In the genomic region with DNA sequence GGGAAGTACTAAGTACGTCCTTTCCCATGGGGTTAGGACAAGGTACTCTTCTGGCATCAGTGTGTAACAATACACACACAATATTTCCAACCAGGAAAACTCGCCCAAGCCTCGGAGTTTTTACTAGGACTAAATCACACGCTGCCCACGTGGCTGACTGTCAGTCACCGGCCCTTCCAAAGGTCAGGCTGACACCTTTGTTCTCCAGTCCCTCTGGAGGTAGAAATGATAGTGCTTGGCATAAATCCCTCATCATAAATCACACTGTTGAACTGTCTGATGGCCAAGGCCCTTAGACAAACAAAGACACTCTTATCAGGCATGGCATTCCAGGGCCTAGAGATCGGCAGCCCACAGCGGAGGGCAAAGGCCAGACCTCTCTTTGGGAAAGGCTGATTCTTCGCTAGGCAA, we compare ENCODE assay signal across 24 cellular contexts. TPM values are rescaled to one million over a fixed set of nuclear protein-coding genes. Genes with fewer than 3 reads are reported as not detected.
DNase-seq lines count a peak whose midpoint lies in the region; ATAC-seq, FAIRE-seq and TF ChIP-seq lines count a peak whose summit lies in the region.
"Had no signal": no experiment of that assay in that cellular context is flagged by ENCODE, and none has a peak within 500 bp of the region (broad histone marks: within the 10 kb centered on the region; RNA-seq: fewer than 3 reads in every experiment).

No MANE protein-coding gene starts in this region.

- H3K27me3 ChIP-seq in small intestine (ENCODE audit: control insufficient read depth in 2 of 2, insufficient read depth in 2 of 2, low read length in 2 of 2), result no peaks in the 10 kb centered on the region
- no peaks in the 10 kb centered on the region for H3K27me3 ChIP-seq in WERI-Rb-1 (ENCODE audit: insufficient read depth, low read depth, severe bottlenecking)

- TF ChIP-seq CTCF in WERI-Rb-1 (IDR thresholded peaks at IDR 0.05; ENCODE audit: low read depth, low read length), result no peak

- H3K36me3 ChIP-seq in small intestine (ENCODE audit: control insufficient read depth in 2 of 2, insufficient read depth in 2 of 2, low read length in 2 of 2) (peaks cover 0 to 4% of the 10 kb centered on the region in 2 donors), WERI-Rb-1 (no peaks in the 10 kb centered on the region)
- H3K36me3 ChIP-seq: thoracic aorta had no signal

- peak overlapping the region; percentile 39 to 72 for H3K27ac ChIP-seq in small intestine (ENCODE audit: low read depth in 1 of 2, low read length in 1 of 2)
- no peak overlapping the region for H3K27ac ChIP-seq in WERI-Rb-1
- H3K27ac ChIP-seq: 22Rv1, thoracic aorta had no signal

- FAIRE-seq in small intestine (lab: Jason Lieb, UNC), result no peak
- FAIRE-seq: endothelial cell of umbilical vein, H1, HTR-8/SVneo, kidney had no signal

- peak in 2 of 3 experiments; percentile 14 to 28 for DNase-seq in NCI-H1417 (lab: John Stamatoyannopoulos, UW)
- no peak for DNase-seq in NCI-H1417 treated with DMSO at 0.1 percent for 48 hours (lab: John Stamatoyannopoulos, UW)
- DNase-seq in NCI-H2227 treated with DMSO at 0.1 percent for 48 hours (lab: John Stamatoyannopoulos, UW), result peak; percentile 34
- DNase-seq in islet precursor cell, result peak; percentile 65
- peak; percentile 98 for DNase-seq in small intestine
- no peak for DNase-seq in activated CD4-positive, CD25-positive, alpha-beta regulatory T cell treated with anti-CD3 and anti-CD28 coated beads, Interleukin-2, amount 50 U/mL, for 72 hours
- DNase-seq in WERI-Rb-1, result no peak
- DNase-seq: activated CD4-positive, alpha-beta T cell treated with anti-CD3 and anti-CD28 coated beads for 1 hour; activated naive CD8-positive, alpha-beta T cell treated with anti-CD3 and anti-CD28 coated beads, Interleukin-2, amount 50 U/mL, for 24 hours; Calu3; cortex of kidney; hypothalamus; kidney; NCI-H1105 treated with DMSO at 0.1 percent for 48 hours; T-helper 9 cell had no signal

- peaks cover 3 to 17% of the 10 kb centered on the region in 2 donors for H3K4me1 ChIP-seq in small intestine (ENCODE audit: control insufficient read depth in 2 of 2, insufficient read depth in 1 of 2, low read depth in 1 of 2, low read length in 1 of 2)

- no peaks in the 10 kb centered on the region for H3K9me3 ChIP-seq in small intestine (ENCODE audit: control insufficient read depth, low read depth)
- no peaks in the 10 kb centered on the region for H3K9me3 ChIP-seq in WERI-Rb-1 (ENCODE audit: severe bottlenecking)
- H3K9me3 ChIP-seq: thoracic aorta had no signal

- 20 to 47% (median 24%) methylated on average over 9 of the region's 9 CpGs for WGBS in small intestine, 3 donors

- ATAC-seq in GM18867 (IDR thresholded peaks at IDR 0.05; ENCODE audit: unreplicated experiment), result no peak
- ATAC-seq: activated naive CD8-positive, alpha-beta T cell treated with anti-CD3 and anti-CD28 coated beads, Interleukin-2, amount 50 U/mL, for 24 hours; activated T-helper 17 cell treated with anti-CD3 and anti-CD28 coated beads, Interleukin-2, amount 50 U/mL, for 72 hours had no signal

- no peak overlapping the region for H3K4me3 ChIP-seq in small intestine (ENCODE audit: low read depth in 1 of 2, low read length in 2 of 2)
- H3K4me3 ChIP-seq in WERI-Rb-1 (ENCODE audit: low read depth, low read length), result no peak overlapping the region
- H3K4me3 ChIP-seq: thoracic aorta had no signal

RNA-seq across cellular contexts. Expression of a gene that starts 16.9 kb away (rescaled TPM):
- not detected for polyA plus RNA-seq in small intestine
- polyA plus RNA-seq: BJ, endothelial cell of umbilical vein, H1, neural cell had no signal

RNA-seq across cellular contexts. Expression of a gene that starts 25.5 kb away (rescaled TPM):
- polyA plus RNA-seq in small intestine, result 10 to 100 TPM in 2 of 3 donors, 1 to 10 TPM in 1; 3.1 to 34.6 (median 18.1) TPM
- polyA plus RNA-seq: BJ had no signal

RNA-seq across cellular contexts. Expression of a gene that starts 45.6 kb away (rescaled TPM):
- polyA plus RNA-seq in small intestine, result 100 to 1,000 TPM; 384 to 472 (median 416) TPM

Comparison
In these comparisons a context has a peak if more than half of its experiments do, and no peak if none do; other contexts are left out.
1. DNase-seq: peak in NCI-H1417 (2 of 3), NCI-H2227 treated with DMSO at 0.1 percent for 48 hours (single experiment), islet precursor cell (single experiment) and small intestine (single experiment); none in NCI-H1417 treated with DMSO at 0.1 percent for 48 hours (single experiment), activated CD4-positive, CD25-positive, alpha-beta regulatory T cell treated with anti-CD3 and anti-CD28 coated beads, Interleukin-2, amount 50 U/mL, for 72 hours (single experiment) and WERI-Rb-1 (single experiment).